29 cellular contexts compared by ENCODE assay signal in the genomic region with DNA sequence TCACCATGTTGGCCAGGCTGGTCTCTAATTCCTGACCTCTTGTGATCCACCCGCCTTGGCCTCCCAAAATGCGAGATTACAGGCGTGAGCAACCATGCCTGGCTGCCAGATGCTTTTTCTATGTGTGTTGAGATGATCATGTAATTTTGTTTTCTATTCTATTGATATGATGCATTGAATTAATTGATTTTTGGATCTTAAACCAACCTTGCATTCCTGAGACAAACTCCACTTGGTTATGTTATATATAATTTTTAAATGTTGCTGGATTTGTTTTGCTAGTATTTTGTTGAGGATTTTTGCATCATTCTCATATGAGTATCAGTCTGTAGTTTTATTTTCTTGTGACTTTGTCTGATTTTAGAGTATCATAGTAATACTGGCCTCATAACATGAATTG.
"Had no signal": no experiment of that assay in that cellular context is flagged by ENCODE, and none has a peak within 500 bp of the region (broad histone marks: within the 10 kb centered on the region; RNA-seq: fewer than 3 reads in every experiment).

No MANE protein-coding gene starts in this region.

- H3K4me1 Mint-ChIP-seq: stimulated activated effector memory CD8-positive, alpha-beta T cell treated with anti-CD3 and anti-CD28 coated beads, Interleukin-12 subunit alpha, Interleukin-12 subunit beta, amount 100 ng/mL, for 72 hours; stimulated activated memory B cell treated with anti-CD40 and anti-IgM and Interleukin-4, amounts not matched to agents 10 μg/mL and 1 μg/mL and 100 μg/mL, for 72 hours; stimulated activated naive CD8-positive, alpha-beta T cell treated with anti-CD3 and anti-CD28 coated beads, Interleukin-15, amount 100 ng/mL, for 72 hours had no signal

- H3K27me3 Mint-ChIP-seq: stimulated activated memory B cell treated with anti-CD40 and anti-IgM and Interleukin-4, amounts not matched to agents 10 μg/mL and 1 μg/mL and 100 μg/mL, for 72 hours; stimulated activated naive B cell treated with anti-CD40 and anti-IgM and Interleukin-4, amounts not matched to agents 10 μg/mL and 1 μg/mL and 100 μg/mL, for 72 hours; stimulated activated naive CD8-positive, alpha-beta T cell treated with anti-CD3 and anti-CD28 coated beads, Interleukin-15, amount 100 ng/mL, for 72 hours; stimulated activated naive CD8-positive, alpha-beta T cell treated with anti-CD3 and anti-CD28 coated beads, Interleukin-15, Interleukin-2, amounts not matched to agents 100 ng/mL and 50 ng/mL, for 24 hours; type B pancreatic cell had no signal

- H3K4me3 Mint-ChIP-seq: stimulated activated effector memory CD8-positive, alpha-beta T cell treated with anti-CD3 and anti-CD28 coated beads, Interleukin-12 subunit alpha, Interleukin-12 subunit beta, amount 100 ng/mL, for 72 hours; stimulated activated memory B cell treated with anti-CD40 and anti-IgM and Interleukin-4, amounts not matched to agents 10 μg/mL and 1 μg/mL and 100 μg/mL, for 72 hours; stimulated activated naive B cell treated with anti-CD40 and anti-IgM and Interleukin-4, amounts not matched to agents 10 μg/mL and 1 μg/mL and 100 μg/mL, for 72 hours; stimulated activated naive CD8-positive, alpha-beta T cell treated with anti-CD3 and anti-CD28 coated beads, Interleukin-15, amount 100 ng/mL, for 72 hours; stimulated activated naive CD8-positive, alpha-beta T cell treated with anti-CD3 and anti-CD28 coated beads, Interleukin-15, Interleukin-2, amounts not matched to agents 100 ng/mL and 50 ng/mL, for 24 hours; type B pancreatic cell had no signal

- H3K27ac ChIP-seq: stomach, suprapubic skin, testis, thoracic aorta, thyroid gland, tibial artery, tibial nerve, transverse colon, upper lobe of left lung, upper lobe of right lung, uterus, vagina had no signal

- H3K27ac Mint-ChIP-seq: stimulated activated effector memory CD8-positive, alpha-beta T cell treated with anti-CD3 and anti-CD28 coated beads, Interleukin-12 subunit alpha, Interleukin-12 subunit beta, amount 100 ng/mL, for 72 hours; stimulated activated memory B cell treated with anti-CD40 and anti-IgM and Interleukin-4, amounts not matched to agents 10 μg/mL and 1 μg/mL and 100 μg/mL, for 72 hours; stimulated activated naive B cell treated with anti-CD40 and anti-IgM and Interleukin-4, amounts not matched to agents 10 μg/mL and 1 μg/mL and 100 μg/mL, for 72 hours; stimulated activated naive CD8-positive, alpha-beta T cell treated with anti-CD3 and anti-CD28 coated beads, Interleukin-15, amount 100 ng/mL, for 72 hours; stimulated activated naive CD8-positive, alpha-beta T cell treated with anti-CD3 and anti-CD28 coated beads, Interleukin-15, Interleukin-2, amounts not matched to agents 100 ng/mL and 50 ng/mL, for 24 hours; type B pancreatic cell had no signal

- ATAC-seq: stimulated activated effector memory CD8-positive, alpha-beta T cell treated with anti-CD3 and anti-CD28 coated beads, Interleukin-12 subunit alpha, Interleukin-12 subunit beta, amount 100 ng/mL, for 72 hours; stimulated activated memory B cell treated with anti-CD40 and anti-IgM and Interleukin-4, amounts not matched to agents 10 μg/mL and 1 μg/mL and 100 μg/mL, for 72 hours; stimulated activated naive B cell treated with anti-CD40 and anti-IgM and Interleukin-4, amounts not matched to agents 10 μg/mL and 1 μg/mL and 100 μg/mL, for 72 hours; stimulated activated naive CD8-positive, alpha-beta T cell treated with anti-CD3 and anti-CD28 coated beads, Interleukin-15, amount 100 ng/mL, for 72 hours; stimulated activated naive CD8-positive, alpha-beta T cell treated with anti-CD3 and anti-CD28 coated beads, Interleukin-15, Interleukin-2, amounts not matched to agents 100 U/mL and 50 U/mL, for 24 hours; upper lobe of right lung had no signal

- H3K36me3 ChIP-seq: thoracic aorta, thyroid gland, upper lobe of left lung, upper lobe of right lung, uterus had no signal

- DNase-seq: stimulated activated CD4-positive, alpha-beta T cell treated with anti-CD3 and anti-CD28 coated beads, Interleukin-2, amount 100 ng/mL, for 48 hours; stimulated activated CD4-positive, alpha-beta T cell treated with anti-CD3 and anti-CD28 coated beads, Interleukin-4, amount 100 ng/mL, for 1 hour; stimulated activated CD4-positive, alpha-beta T cell treated with anti-CD3 and anti-CD28 coated beads, Interleukin-4, amount 100 ng/mL, for 24 hours; stimulated activated CD4-positive, alpha-beta T cell treated with anti-CD3 and anti-CD28 coated beads, Interleukin-4, amount 100 ng/mL, for 4 hours; stimulated activated CD8-positive, alpha-beta memory T cell treated with anti-CD3 and anti-CD28 coated beads, Interleukin-4, amount 100 ng/mL, for 48 hours; stimulated activated naive B cell treated with anti-CD40 and anti-IgM and Interleukin-4, amounts not matched to agents 10 μg/mL and 1 μg/mL and 100 μg/mL, for 72 hours; stimulated activated naive CD4-positive, alpha-beta T cell; stimulated activated naive CD4-positive, alpha-beta T cell treated with Interleukin-2 at 50 U/mL for 16 hours; stimulated activated naive CD8-positive, alpha-beta T cell treated with anti-CD3 and anti-CD28 coated beads, Interleukin-15, amount 100 ng/mL, for 72 hours; stimulated activated naive CD8-positive, alpha-beta T cell treated with anti-CD3 and anti-CD28 coated beads, Interleukin-15, Interleukin-2, amounts not matched to agents 100 U/mL and 50 U/mL, for 24 hours; stomach; substantia nigra; testis; thyroid gland; tibial artery; transverse colon; trophoblast cell; upper lobe of left lung; upper lobe of right lung; uterus had no signal

- H3K4me1 ChIP-seq: stomach, suprapubic skin, testis, thyroid gland, tibial artery, tibial nerve, transverse colon, upper lobe of left lung, upper lobe of right lung, uterus, vagina had no signal

- FAIRE-seq: urothelium cell line had no signal

- H3K4me3 ChIP-seq: stomach, suprapubic skin, testis, thoracic aorta, thyroid gland, tibial artery, tibial nerve, transverse colon, upper lobe of left lung, upper lobe of right lung, uterus, vagina had no signal

- H3K27me3 ChIP-seq: stomach, suprapubic skin, testis, thyroid gland, tibial artery, tibial nerve, transverse colon, upper lobe of left lung, upper lobe of right lung, uterus, vagina had no signal

- H3K9me3 ChIP-seq: testis, thyroid gland had no signal
